Comparison of ENCODE assay signal across 8 cellular contexts in genomic region chr1:156214024-156214748, GRCh38. TPM values are rescaled to one million over a fixed set of nuclear protein-coding genes. Genes with fewer than 3 reads are reported as not detected.
A peak's percentile ranks its signal among the peaks of the same experiment; 100 is the strongest.
DNase-seq lines count a peak whose midpoint lies in the region; ATAC-seq and TF ChIP-seq lines count a peak whose summit lies in the region.

No MANE protein-coding gene starts in this region.

- no peak for TF ChIP-seq RAD21 in liver (IDR thresholded peaks at IDR 0.05)

- no peaks in the 10 kb centered on the region for H3K27me3 ChIP-seq in AG04450 (ENCODE audit: control insufficient read depth, insufficient read depth, low read length)
- no peaks in the 10 kb centered on the region for H3K27me3 ChIP-seq in liver (ENCODE audit: control insufficient read depth in 4 of 4, insufficient read depth in 4 of 4, low read length in 3 of 4)
- no peaks in the 10 kb centered on the region for H3K27me3 ChIP-seq in vagina

- POLR2A ChIA-PET in AG04450 (lab: Yijun Ruan, JAX) = interaction anchor here (1.5 to 1.7 kb wide), 2 partner anchors 20 to 66 kb away, joined by 11 to 18 read pairs; partner anchors contain the start of gene SLC25A44

- 62% methylated on average over 16 of the region's 16 CpGs for WGBS in liver

- H3K4me3 ChIP-seq in AG04450 (ENCODE audit: low read depth, low read length) (peak overlapping the region; percentile 96), liver (ENCODE audit: low read depth in 1 of 3, low read length in 3 of 3) (peak overlapping the region in 2 of 3 donors; percentile 72 to 79), vagina (peak overlapping the region; percentile 62 to 67)

- TF ChIP-seq CTCF in AG04450 (IDR thresholded peaks at IDR 0.05; ENCODE audit: low read depth, low read length) = no peak
- TF ChIP-seq CTCF in liver (IDR thresholded peaks at IDR 0.05; ENCODE audit: low read depth, low read length, missing input control) = no peak
- TF ChIP-seq CTCF in vagina (IDR thresholded peaks at IDR 0.05) = no peak

- CTCF ChIA-PET in AG04450 (lab: Charles Lee) = interaction anchor here (1.3 to 5.1 kb wide), 3 partner anchors 11 to 118 kb away, joined by 3 to 37 read pairs (median 5); no protein-coding TSS in a partner anchor

- intact Hi-C loops in vagina (cut with DNase I) = no loop called here

- H3K4me1 ChIP-seq in liver (ENCODE audit: control insufficient read depth in 4 of 4, insufficient read depth in 4 of 4, low read length in 3 of 4) (peaks cover 4 to 37% (median 26%) of the 10 kb centered on the region in 4 donors), vagina (peaks cover 41% of the 10 kb centered on the region)

- H3K9ac ChIP-seq in liver (ENCODE audit: low read depth in 1 of 2, low read length in 2 of 2) = peak overlapping the region; percentile 92 to 95

- DNase-seq in AG04450 (ENCODE audit: low read depth, low spot score) = no peak
- peak; percentile 29 for DNase-seq in HPDE6-E6E7 (ENCODE audit: extremely low spot score)
- DNase-seq in activated naive CD4-positive, alpha-beta T cell treated with anti-CD3 and anti-CD28 coated beads, Interleukin-2, amount 50 U/mL, for 72 hours (ENCODE audit: low spot score in 2 of 2) = no peak
- no peak for DNase-seq in vagina (ENCODE audit: extremely low spot score in 2 of 2)
- no peak for DNase-seq in NCI-H82 treated with DMSO at 0.1 percent for 48 hours (lab: John Stamatoyannopoulos, UW; ENCODE audit: unreplicated experiment)
- no peak for DNase-seq in NCI-H2029 treated with DMSO at 0.1 percent for 48 hours (lab: John Stamatoyannopoulos, UW)
- DNase-seq in SW 1271 (lab: John Stamatoyannopoulos, UW) = no peak

- H3K9me3 ChIP-seq in AG04450 (ENCODE audit: control insufficient read depth, insufficient read depth, low read length) (no peaks in the 10 kb centered on the region; the same call in 1 of the 2 replicates), liver (ENCODE audit: control insufficient read depth in 4 of 4, low read length in 3 of 4) (no peaks in the 10 kb centered on the region), vagina (no peaks in the 10 kb centered on the region)

- H3K36me3 ChIP-seq in liver (ENCODE audit: control insufficient read depth in 4 of 4, insufficient read depth in 3 of 4, low read depth in 1 of 4, low read length in 3 of 4) (peaks cover 3 to 23% (median 12%) of the 10 kb centered on the region in 4 donors), vagina (peaks cover 0 to 5% of the 10 kb centered on the region in 2 donors)

- ATAC-seq in activated naive CD4-positive, alpha-beta T cell treated with anti-CD3 and anti-CD28 coated beads, Interleukin-2, amount 50 U/mL, for 72 hours = peak in 1 of 2 donors; percentile 26

- no peak overlapping the region for H3K27ac ChIP-seq in AG04450 (ENCODE audit: low read depth, low read length)
- H3K27ac ChIP-seq in liver (ENCODE audit: low read depth in 1 of 2, low read length in 2 of 2) = peak overlapping the region; percentile 21 to 96
- H3K27ac ChIP-seq in vagina = peak overlapping the region; percentile 97

- H3K27ac Mint-ChIP-seq in activated naive CD4-positive, alpha-beta T cell treated with anti-CD3 and anti-CD28 coated beads, Interleukin-2, amount 50 U/mL, for 72 hours = peak overlapping the region; percentile 97 to 100

- TF ChIP-seq POLR2A in vagina (IDR thresholded peaks at IDR 0.05) = no peak

- H3K36me3 Mint-ChIP-seq in activated naive CD4-positive, alpha-beta T cell treated with anti-CD3 and anti-CD28 coated beads, Interleukin-2, amount 50 U/mL, for 72 hours = peaks cover 19 to 56% of the 10 kb centered on the region in 2 donors

- H3K9me3 Mint-ChIP-seq in activated naive CD4-positive, alpha-beta T cell treated with anti-CD3 and anti-CD28 coated beads, Interleukin-2, amount 50 U/mL, for 72 hours = peaks cover 0 to 5% of the 10 kb centered on the region in 2 donors

TF ChIP-seq in liver, 16 proteins besides CTCF, POLR2A, EP300 and RAD21:
- TF ChIP-seq ATF3 (IDR thresholded peaks at IDR 0.05) (no peak), MAX (IDR thresholded peaks at IDR 0.05) (no peak), HNF4G (IDR thresholded peaks at IDR 0.05) (no peak), SP1 (IDR thresholded peaks at IDR 0.05) (no peak), TAF1 (conservative IDR thresholded peaks at IDR 0.05) (no peak), HNF4A (conservative IDR thresholded peaks at IDR 0.05) (no peak), FOXA2 (IDR thresholded peaks at IDR 0.05) (no peak)
TF ChIP-seq in liver: peak in this region for 0.

RNA-seq across cellular contexts. Expression of gene PMF1, which starts 1.4 kb away (rescaled TPM):
- polyA plus RNA-seq in AG04450 (2011; rRNA removed) = 43.5 and 53.3 TPM in 2 replicates
- polyA minus RNA-seq in AG04450 (2011; rRNA and poly(A)+ RNA removed) = 14.5 and 15.2 TPM in 2 replicates
- total RNA-seq in activated naive CD4-positive, alpha-beta T cell treated with anti-CD3 and anti-CD28 coated beads, Interleukin-2, amount 50 U/mL, for 72 hours = 100 to 1,000 TPM; 120 to 156 TPM
- total RNA-seq in liver = 10 to 100 TPM; 24.7 to 41.5 TPM
- polyA plus RNA-seq in liver = 10 to 100 TPM; 32.4 to 63.5 TPM
- total RNA-seq in vagina = 44.7 TPM

RNA-seq across cellular contexts. Expression of gene SLC25A44, which starts 20.3 kb away (rescaled TPM):
- 24.1 TPM in 2 replicates for polyA plus RNA-seq in AG04450 (2011; rRNA removed)
- polyA minus RNA-seq in AG04450 (2011; rRNA and poly(A)+ RNA removed) = 24.6 and 25.0 TPM in 2 replicates
- total RNA-seq in activated naive CD4-positive, alpha-beta T cell treated with anti-CD3 and anti-CD28 coated beads, Interleukin-2, amount 50 U/mL, for 72 hours = 10 to 100 TPM; 79.1 to 82.1 TPM
- 10 to 100 TPM; 10.2 to 21.8 TPM for total RNA-seq in liver
- 10 to 100 TPM; 15.7 to 16.0 TPM for polyA plus RNA-seq in liver
- total RNA-seq in vagina = 14.0 TPM

RNA-seq across cellular contexts. Expression of gene BGLAP, which starts 27.8 kb away (rescaled TPM):
- polyA plus RNA-seq in AG04450 (2011; rRNA removed) (0.12 and 0.45 TPM in 2 replicates), liver (under 1 TPM in 1 of 2 donors, not detected in 1; 0.06 TPM)
- 0.56 TPM in 1 of 2 replicates, not detected in the other for polyA minus RNA-seq in AG04450 (2011; rRNA and poly(A)+ RNA removed)
- 1 to 10 TPM; 4.3 to 9.7 TPM for total RNA-seq in activated naive CD4-positive, alpha-beta T cell treated with anti-CD3 and anti-CD28 coated beads, Interleukin-2, amount 50 U/mL, for 72 hours
- total RNA-seq in liver (under 1 TPM; 0.28 to 0.75 TPM), vagina (not detected)

RNA-seq across cellular contexts. Expression of gene PAQR6, which starts 33.7 kb away (rescaled TPM):
- polyA plus RNA-seq in AG04450 (2011; rRNA removed) = 0.20 and 0.26 TPM in 2 replicates
- polyA minus RNA-seq in AG04450 (2011; rRNA and poly(A)+ RNA removed) = not detected in 2 replicates
- 1 to 10 TPM; 9.3 to 9.5 TPM for total RNA-seq in activated naive CD4-positive, alpha-beta T cell treated with anti-CD3 and anti-CD28 coated beads, Interleukin-2, amount 50 U/mL, for 72 hours
- total RNA-seq in liver = under 1 TPM; 0.23 to 0.75 TPM
- polyA plus RNA-seq in liver = under 1 TPM; 0.22 to 0.85 TPM
- 2.0 TPM for total RNA-seq in vagina
